Comparison of ENCODE assay signal across 2 cellular contexts in the genomic region with DNA sequence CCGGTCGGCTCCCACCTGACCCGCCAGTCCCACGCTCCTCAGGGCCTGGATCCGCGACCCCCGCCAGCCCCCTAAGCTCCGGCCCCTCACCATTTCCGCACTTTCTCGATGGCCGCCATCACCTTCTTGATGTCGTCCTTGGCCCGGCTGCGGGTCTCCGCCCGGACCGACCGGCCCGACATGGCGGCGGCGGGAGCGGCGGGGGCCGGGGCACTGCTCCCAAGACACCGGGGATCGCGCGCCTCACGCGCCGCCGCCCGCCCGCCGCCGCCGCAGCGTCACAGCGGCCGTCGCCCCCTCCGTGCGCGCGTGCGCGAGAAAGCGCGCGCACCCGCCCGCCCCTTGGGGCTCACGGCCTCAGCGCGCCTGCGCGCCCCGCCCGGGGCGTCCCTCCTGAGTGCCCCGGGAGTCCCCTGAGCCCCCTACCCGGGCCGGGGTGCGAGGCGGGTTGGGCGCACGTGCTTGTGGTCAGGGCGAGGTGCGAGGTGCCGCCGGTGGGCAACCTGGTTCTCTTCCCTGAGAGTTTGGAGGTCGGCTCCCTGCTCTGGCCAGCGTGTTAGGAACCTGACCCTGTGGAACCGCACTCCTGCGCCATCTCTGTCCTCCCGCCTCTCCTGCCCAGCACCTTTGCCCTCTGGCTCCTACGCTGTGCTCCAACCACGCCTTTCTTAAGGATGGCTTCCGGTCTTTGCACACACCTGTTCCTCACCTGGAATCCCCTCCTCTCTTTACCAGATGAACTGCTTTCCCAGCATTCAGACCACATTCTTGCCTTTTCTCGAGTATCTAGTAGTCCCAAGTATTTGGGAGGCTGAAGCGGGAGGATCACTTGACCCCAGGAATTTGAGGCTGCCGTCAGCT.
TF ChIP-seq lines count a peak whose summit lies in the region.

Gene BCL7B, minus strand, starts transcription at position 294 of the 861 bp plus-strand sequence. Its CDS starts 112 bp downstream, at position 182.

TF ChIP-seq in HEK293, 187 proteins besides CTCF, POLR2A, EP300 and RAD21 (continued from another document):
- no peak for TF ChIP-seq PRDM2 (tag by site-specific recombination; IDR thresholded peaks at IDR 0.05; ENCODE audit: borderline replicate concordance)
- TF ChIP-seq ZNF341 (tag by site-specific recombination; IDR thresholded peaks at IDR 0.05; ENCODE audit: low read depth): peak; percentile 30; the same call in 1 of the 2 replicates
- no peak for TF ChIP-seq ZBTB21 (tag by site-specific recombination; IDR thresholded peaks at IDR 0.05)
- no peak for TF ChIP-seq ZNF677 (tag by site-specific recombination; IDR thresholded peaks at IDR 0.05)
- TF ChIP-seq, protein P1, sequence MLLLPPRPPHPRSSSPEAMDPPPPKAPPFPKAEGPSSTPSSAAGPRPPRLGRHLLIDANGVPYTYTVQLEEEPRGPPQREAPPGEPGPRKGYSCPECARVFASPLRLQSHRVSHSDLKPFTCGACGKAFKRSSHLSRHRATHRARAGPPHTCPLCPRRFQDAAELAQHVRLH (tag by site-specific recombination; IDR thresholded peaks at IDR 0.05): peak; percentile 58; the same call in 1 of the 2 replicates
- TF ChIP-seq, protein P2, sequence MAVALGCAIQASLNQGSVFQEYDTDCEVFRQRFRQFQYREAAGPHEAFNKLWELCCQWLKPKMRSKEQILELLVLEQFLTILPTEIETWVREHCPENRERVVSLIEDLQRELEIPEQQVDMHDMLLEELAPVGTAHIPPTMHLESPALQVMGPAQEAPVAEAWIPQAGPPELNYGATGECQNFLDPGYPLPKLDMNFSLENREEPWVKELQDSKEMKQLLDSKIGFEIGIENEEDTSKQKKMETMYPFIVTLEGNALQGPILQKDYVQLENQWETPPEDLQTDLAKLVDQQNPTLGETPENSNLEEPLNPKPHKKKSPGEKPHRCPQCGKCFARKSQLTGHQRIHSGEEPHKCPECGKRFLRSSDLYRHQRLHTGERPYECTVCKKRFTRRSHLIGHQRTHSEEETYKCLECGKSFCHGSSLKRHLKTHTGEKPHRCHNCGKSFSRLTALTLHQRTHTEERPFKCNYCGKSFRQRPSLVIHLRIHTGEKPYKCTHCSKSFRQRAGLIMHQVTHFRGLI (tag by site-specific recombination; IDR thresholded peaks at IDR 0.05): peak; percentile 63
- no peak for TF ChIP-seq ZNF140 (tag by site-specific recombination; IDR thresholded peaks at IDR 0.05)
- TF ChIP-seq, protein P3, sequence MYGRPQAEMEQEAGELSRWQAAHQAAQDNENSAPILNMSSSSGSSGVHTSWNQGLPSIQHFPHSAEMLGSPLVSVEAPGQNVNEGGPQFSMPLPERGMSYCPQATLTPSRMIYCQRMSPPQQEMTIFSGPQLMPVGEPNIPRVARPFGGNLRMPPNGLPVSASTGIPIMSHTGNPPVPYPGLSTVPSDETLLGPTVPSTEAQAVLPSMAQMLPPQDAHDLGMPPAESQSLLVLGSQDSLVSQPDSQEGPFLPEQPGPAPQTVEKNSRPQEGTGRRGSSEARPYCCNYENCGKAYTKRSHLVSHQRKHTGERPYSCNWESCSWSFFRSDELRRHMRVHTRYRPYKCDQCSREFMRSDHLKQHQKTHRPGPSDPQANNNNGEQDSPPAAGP (tag by site-specific recombination; IDR thresholded peaks at IDR 0.05): peak; percentile 51; the same call in 1 of the 2 replicates
- peak; percentile 81 for TF ChIP-seq ZBTB8A (tag by site-specific recombination; IDR thresholded peaks at IDR 0.05)
- peak; percentile 28; the same call in 1 of the 2 replicates for TF ChIP-seq ZNF324 (tag by site-specific recombination; IDR thresholded peaks at IDR 0.05)

TF ChIP-seq in K562, 482 proteins besides CTCF, POLR2A, EP300 and RAD21 (continued from another document and continues in another):
- TF ChIP-seq ZNF778 (CRISPR knock-in tag; IDR thresholded peaks at IDR 0.05) (no peak), KLF6 (CRISPR knock-in tag; IDR thresholded peaks at IDR 0.05; ENCODE audit: borderline replicate concordance) (peak; percentile 78; the same call in 1 of the 2 replicates), HMGN3 (IDR thresholded peaks at IDR 0.05; ENCODE audit: borderline replicate concordance, extremely low read depth, insufficient read length, low read depth, low read length) (peak; percentile 91), STAT6 (CRISPR knock-in tag; IDR thresholded peaks at IDR 0.05) (no peak), EP400 (IDR thresholded peaks at IDR 0.05) (peak; percentile 90), TCF7L2 (IDR thresholded peaks at IDR 0.05; ENCODE audit: low read depth, low read length) (no peak), RBM15 (IDR thresholded peaks at IDR 0.05; ENCODE audit: insufficient read depth, low read length) (no peak), ZBTB17 (CRISPR knock-in tag; IDR thresholded peaks at IDR 0.05) (peak; percentile 86), CREB1 (IDR thresholded peaks at IDR 0.05) (no peak), CREB1 (CRISPR knock-in tag; IDR thresholded peaks at IDR 0.05) (0 out of 2 replicates have a peak, but pooled peaks have one; percentile 12), ESRRA (IDR thresholded peaks at IDR 0.05; ENCODE audit: borderline replicate concordance, low read depth) (0 out of 2 replicates have a peak, but pooled peaks have one; percentile 7), YY1 (IDR thresholded peaks at IDR 0.05; ENCODE audit: borderline replicate concordance in 1 of 3, control insufficient read depth in 1 of 3, extremely low read depth in 1 of 3, insufficient read depth in 3 of 3, insufficient read length in 1 of 3, insufficient replicate concordance in 2 of 3, low read depth in 1 of 3, low read length in 2 of 3) (peak; percentile 43 to 83 (median 80)), CREB3 (tag; conservative IDR thresholded peaks at IDR 0.05; ENCODE audit: low read depth) (0 out of 2 replicates have a peak, but pooled peaks have one; percentile 35), RUNX1 (IDR thresholded peaks at IDR 0.05; ENCODE audit: low read depth) (0 out of 2 replicates have a peak, but pooled peaks have one; percentile 41), RREB1 (CRISPR knock-in tag; IDR thresholded peaks at IDR 0.05) (0 out of 2 replicates have a peak, but pooled peaks have one; percentile 42), ARNT (IDR thresholded peaks at IDR 0.05) (0 out of 4 replicates have a peak, but pooled peaks have one; percentile 66 to 76)
- TF ChIP-seq, protein P4, sequence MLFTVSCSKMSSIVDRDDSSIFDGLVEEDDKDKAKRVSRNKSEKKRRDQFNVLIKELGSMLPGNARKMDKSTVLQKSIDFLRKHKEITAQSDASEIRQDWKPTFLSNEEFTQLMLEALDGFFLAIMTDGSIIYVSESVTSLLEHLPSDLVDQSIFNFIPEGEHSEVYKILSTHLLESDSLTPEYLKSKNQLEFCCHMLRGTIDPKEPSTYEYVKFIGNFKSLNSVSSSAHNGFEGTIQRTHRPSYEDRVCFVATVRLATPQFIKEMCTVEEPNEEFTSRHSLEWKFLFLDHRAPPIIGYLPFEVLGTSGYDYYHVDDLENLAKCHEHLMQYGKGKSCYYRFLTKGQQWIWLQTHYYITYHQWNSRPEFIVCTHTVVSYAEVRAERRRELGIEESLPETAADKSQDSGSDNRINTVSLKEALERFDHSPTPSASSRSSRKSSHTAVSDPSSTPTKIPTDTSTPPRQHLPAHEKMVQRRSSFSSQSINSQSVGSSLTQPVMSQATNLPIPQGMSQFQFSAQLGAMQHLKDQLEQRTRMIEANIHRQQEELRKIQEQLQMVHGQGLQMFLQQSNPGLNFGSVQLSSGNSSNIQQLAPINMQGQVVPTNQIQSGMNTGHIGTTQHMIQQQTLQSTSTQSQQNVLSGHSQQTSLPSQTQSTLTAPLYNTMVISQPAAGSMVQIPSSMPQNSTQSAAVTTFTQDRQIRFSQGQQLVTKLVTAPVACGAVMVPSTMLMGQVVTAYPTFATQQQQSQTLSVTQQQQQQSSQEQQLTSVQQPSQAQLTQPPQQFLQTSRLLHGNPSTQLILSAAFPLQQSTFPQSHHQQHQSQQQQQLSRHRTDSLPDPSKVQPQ (CRISPR knock-in tag; IDR thresholded peaks at IDR 0.05; ENCODE audit: borderline replicate concordance): 0 out of 2 replicates have a peak, but pooled peaks have one; percentile 43
- TF ChIP-seq, protein P5, sequence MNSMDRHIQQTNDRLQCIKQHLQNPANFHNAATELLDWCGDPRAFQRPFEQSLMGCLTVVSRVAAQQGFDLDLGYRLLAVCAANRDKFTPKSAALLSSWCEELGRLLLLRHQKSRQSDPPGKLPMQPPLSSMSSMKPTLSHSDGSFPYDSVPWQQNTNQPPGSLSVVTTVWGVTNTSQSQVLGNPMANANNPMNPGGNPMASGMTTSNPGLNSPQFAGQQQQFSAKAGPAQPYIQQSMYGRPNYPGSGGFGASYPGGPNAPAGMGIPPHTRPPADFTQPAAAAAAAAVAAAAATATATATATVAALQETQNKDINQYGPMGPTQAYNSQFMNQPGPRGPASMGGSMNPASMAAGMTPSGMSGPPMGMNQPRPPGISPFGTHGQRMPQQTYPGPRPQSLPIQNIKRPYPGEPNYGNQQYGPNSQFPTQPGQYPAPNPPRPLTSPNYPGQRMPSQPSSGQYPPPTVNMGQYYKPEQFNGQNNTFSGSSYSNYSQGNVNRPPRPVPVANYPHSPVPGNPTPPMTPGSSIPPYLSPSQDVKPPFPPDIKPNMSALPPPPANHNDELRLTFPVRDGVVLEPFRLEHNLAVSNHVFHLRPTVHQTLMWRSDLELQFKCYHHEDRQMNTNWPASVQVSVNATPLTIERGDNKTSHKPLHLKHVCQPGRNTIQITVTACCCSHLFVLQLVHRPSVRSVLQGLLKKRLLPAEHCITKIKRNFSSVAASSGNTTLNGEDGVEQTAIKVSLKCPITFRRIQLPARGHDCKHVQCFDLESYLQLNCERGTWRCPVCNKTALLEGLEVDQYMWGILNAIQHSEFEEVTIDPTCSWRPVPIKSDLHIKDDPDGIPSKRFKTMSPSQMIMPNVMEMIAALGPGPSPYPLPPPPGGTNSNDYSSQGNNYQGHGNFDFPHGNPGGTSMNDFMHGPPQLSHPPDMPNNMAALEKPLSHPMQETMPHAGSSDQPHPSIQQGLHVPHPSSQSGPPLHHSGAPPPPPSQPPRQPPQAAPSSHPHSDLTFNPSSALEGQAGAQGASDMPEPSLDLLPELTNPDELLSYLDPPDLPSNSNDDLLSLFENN (IDR thresholded peaks at IDR 0.05; ENCODE audit: low read depth in 2 of 2, low read length in 2 of 2): no peak
- TF ChIP-seq, protein P6, sequence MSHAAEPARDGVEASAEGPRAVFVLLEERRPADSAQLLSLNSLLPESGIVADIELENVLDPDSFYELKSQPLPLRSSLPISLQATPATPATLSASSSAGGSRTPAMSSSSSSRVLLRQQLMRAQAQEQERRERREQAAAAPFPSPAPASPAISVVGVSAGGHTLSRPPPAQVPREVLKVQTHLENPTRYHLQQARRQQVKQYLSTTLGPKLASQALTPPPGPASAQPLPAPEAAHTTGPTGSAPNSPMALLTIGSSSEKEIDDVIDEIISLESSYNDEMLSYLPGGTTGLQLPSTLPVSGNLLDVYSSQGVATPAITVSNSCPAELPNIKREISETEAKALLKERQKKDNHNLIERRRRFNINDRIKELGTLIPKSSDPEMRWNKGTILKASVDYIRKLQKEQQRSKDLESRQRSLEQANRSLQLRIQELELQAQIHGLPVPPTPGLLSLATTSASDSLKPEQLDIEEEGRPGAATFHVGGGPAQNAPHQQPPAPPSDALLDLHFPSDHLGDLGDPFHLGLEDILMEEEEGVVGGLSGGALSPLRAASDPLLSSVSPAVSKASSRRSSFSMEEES (CRISPR knock-in tag; IDR thresholded peaks at IDR 0.05): no peak
